Comparison of ENCODE assay signal across 28 cellular contexts in genomic region chr20:61576372-61576771, GRCh38.
"Had no signal": no experiment of that assay in that cellular context is flagged by ENCODE, and none has a peak within 500 bp of the region (broad histone marks: within the 10 kb centered on the region; RNA-seq: fewer than 3 reads in every experiment).

No MANE protein-coding gene starts in this region.

- H3K27me3 Mint-ChIP-seq: dendritic cell treated with granulocyte-macrophage colony-stimulating factor and Interleukin-4, amounts not matched to agents 40 ng/mL and 50 ng/mL, for 4 days; stimulated activated naive CD8-positive, alpha-beta T cell treated with anti-CD3 and anti-CD28 coated beads, Interleukin-15, amount 100 ng/mL, for 72 hours had no signal

- H3K9me3 Mint-ChIP-seq: dendritic cell treated with granulocyte-macrophage colony-stimulating factor and Interleukin-4, amounts not matched to agents 40 ng/mL and 50 ng/mL, for 4 days; stimulated activated naive CD8-positive, alpha-beta T cell treated with anti-CD3 and anti-CD28 coated beads, Interleukin-15, amount 100 ng/mL, for 72 hours had no signal

- H3K4me3 Mint-ChIP-seq: dendritic cell treated with granulocyte-macrophage colony-stimulating factor and Interleukin-4, amounts not matched to agents 40 ng/mL and 50 ng/mL, for 4 days; endodermal cell; naive thymus-derived CD4-positive, alpha-beta T cell; stimulated activated naive CD8-positive, alpha-beta T cell treated with anti-CD3 and anti-CD28 coated beads, Interleukin-15, amount 100 ng/mL, for 72 hours had no signal

- DNase-seq: colonic mucosa; effector CD8-positive, alpha-beta T cell; endodermal cell; foreskin fibroblast; gastrocnemius medialis; head of caudate nucleus; left cardiac atrium; left lung; mesenchymal stem cell; midbrain; naive thymus-derived CD4-positive, alpha-beta T cell; occipital lobe; small intestine; stimulated activated CD4-positive, alpha-beta T cell treated with anti-CD3 and anti-CD28 coated beads, Interleukin-12 subunit alpha, Interleukin-12 subunit beta, amount 100 ng/mL, for 4 hours; stimulated activated CD4-positive, alpha-beta T cell treated with anti-CD3 and anti-CD28 coated beads, Interleukin-1b, Interleukin-23, amount 100 ng/mL, for 48 hours; stimulated activated CD4-positive, alpha-beta T cell treated with anti-CD3 and anti-CD28 coated beads, Interleukin-4, amount 100 ng/mL, for 1 hour; stimulated activated CD8-positive, alpha-beta memory T cell treated with anti-CD3 and anti-CD28 coated beads, Interleukin-4, amount 100 ng/mL, for 48 hours; stimulated activated naive CD4-positive, alpha-beta T cell; stimulated activated naive CD8-positive, alpha-beta T cell treated with anti-CD3 and anti-CD28 coated beads, Interleukin-15, amount 100 ng/mL, for 72 hours; transverse colon; upper lobe of right lung; uterus had no signal

- H3K9me3 ChIP-seq: colonic mucosa, gastrocnemius medialis, pancreas, right lobe of liver, suprapubic skin, transverse colon, upper lobe of right lung, uterus had no signal

- H3K4me3 ChIP-seq: colonic mucosa, gastrocnemius medialis, left lung, pancreas, right lobe of liver, suprapubic skin, transverse colon, upper lobe of right lung, uterus had no signal

- H3K4me1 Mint-ChIP-seq: stimulated activated naive CD8-positive, alpha-beta T cell treated with anti-CD3 and anti-CD28 coated beads, Interleukin-15, amount 100 ng/mL, for 72 hours had no signal

- H3K4me1 ChIP-seq: colonic mucosa, gastrocnemius medialis, left lung, pancreas, right lobe of liver, suprapubic skin, transverse colon, upper lobe of right lung, uterus had no signal

- FAIRE-seq: pancreas, small intestine had no signal

- H3K27ac ChIP-seq: colonic mucosa, epithelial cell of prostate, gastrocnemius medialis, left lung, pancreas, right lobe of liver, suprapubic skin, transverse colon, upper lobe of right lung, uterus had no signal

- H3K36me3 ChIP-seq: colonic mucosa, gastrocnemius medialis, left lung, pancreas, right lobe of liver, suprapubic skin, transverse colon, upper lobe of right lung, uterus had no signal

- H3K27me3 ChIP-seq: colonic mucosa, gastrocnemius medialis, pancreas, right lobe of liver, transverse colon, upper lobe of right lung, uterus had no signal

- H3K27ac Mint-ChIP-seq: dendritic cell treated with granulocyte-macrophage colony-stimulating factor and Interleukin-4, amounts not matched to agents 40 ng/mL and 50 ng/mL, for 4 days; endodermal cell; naive thymus-derived CD4-positive, alpha-beta T cell; progenitor cell of endocrine pancreas; stimulated activated naive CD8-positive, alpha-beta T cell treated with anti-CD3 and anti-CD28 coated beads, Interleukin-15, amount 100 ng/mL, for 72 hours had no signal

- H3K36me3 Mint-ChIP-seq: naive thymus-derived CD4-positive, alpha-beta T cell had no signal

- ATAC-seq: gastrocnemius medialis; left cardiac atrium; left lung; naive thymus-derived CD4-positive, alpha-beta T cell; right lobe of liver; stimulated activated naive CD8-positive, alpha-beta T cell treated with anti-CD3 and anti-CD28 coated beads, Interleukin-15, amount 100 ng/mL, for 72 hours; upper lobe of right lung had no signal
